ENCODE assay signal across 15 cellular contexts in the genomic region with DNA sequence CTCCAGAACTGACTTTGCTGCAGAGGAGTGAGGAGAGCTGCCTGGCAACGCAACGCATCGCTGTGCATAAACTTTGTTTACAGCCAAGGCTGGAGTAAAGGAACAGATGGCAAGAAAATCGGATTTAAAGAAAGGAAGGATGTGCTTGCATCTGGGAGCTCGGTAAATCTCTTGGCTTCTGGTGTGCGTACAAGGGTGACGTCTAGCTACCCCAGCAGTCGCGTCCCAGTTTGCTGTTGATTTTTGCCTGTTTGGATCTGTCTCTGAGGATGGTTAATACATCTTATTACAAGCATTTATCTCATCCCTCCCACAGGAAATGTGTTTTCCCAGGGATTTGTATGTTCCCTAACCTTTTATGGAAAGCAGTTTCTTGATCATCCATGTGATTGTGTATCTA.
DNase-seq lines count a peak whose midpoint lies in the region; ATAC-seq and TF ChIP-seq lines count a peak whose summit lies in the region.
"Had no signal": no experiment of that assay in that cellular context is flagged by ENCODE, and none has a peak within 500 bp of the region (broad histone marks: within the 10 kb centered on the region; RNA-seq: fewer than 3 reads in every experiment).

No MANE protein-coding gene starts in this region.

- H3K27ac Mint-ChIP-seq in HFFc6, result peak overlapping the region; percentile 96

- peaks cover 72% of the 10 kb centered on the region for H3K4me1 Mint-ChIP-seq in HFFc6 (ENCODE audit: low read depth)

- peak overlapping the region; percentile 23 for H3K4me3 ChIP-seq in WERI-Rb-1 (ENCODE audit: low read depth, low read length)
- no peak overlapping the region for H3K4me3 ChIP-seq in left ventricle myocardium inferior
- H3K4me3 ChIP-seq: upper lobe of left lung had no signal

- H3K36me3 Mint-ChIP-seq in HFFc6 (ENCODE audit: low read depth), result peaks cover 5% of the 10 kb centered on the region; the same call in 1 of the 2 replicates

- intact Hi-C loops in left ventricle myocardium inferior (cut with micrococcal nuclease) (no loop called here), sciatic nerve (cut with DNase I) (no loop called here)

- H3K4me3 Mint-ChIP-seq in HFFc6, result peak overlapping the region; percentile 38; the same call in 1 of the 2 replicates

- TF ChIP-seq CTCF in HFFc6 (IDR thresholded peaks at IDR 0.05), result no peak
- no peak for TF ChIP-seq CTCF in WERI-Rb-1 (IDR thresholded peaks at IDR 0.05; ENCODE audit: low read depth, low read length)
- TF ChIP-seq CTCF in left ventricle myocardium inferior (IDR thresholded peaks at IDR 0.05; ENCODE audit: borderline replicate concordance), result no peak

- peaks cover 5% of the 10 kb centered on the region for H3K4me1 ChIP-seq in left ventricle myocardium inferior
- H3K4me1 ChIP-seq: BE2C, upper lobe of left lung had no signal

- H3K27ac ChIP-seq in WERI-Rb-1, result peak overlapping the region; percentile 87
- H3K27ac ChIP-seq in left ventricle myocardium inferior (replicated peaks), result peak overlapping the region; percentile 61
- H3K27ac ChIP-seq: epithelial cell of prostate, upper lobe of left lung had no signal

- H3K36me3 ChIP-seq in WERI-Rb-1 (no peaks in the 10 kb centered on the region), left ventricle myocardium inferior (no peaks in the 10 kb centered on the region)
- H3K36me3 ChIP-seq: BE2C, upper lobe of left lung had no signal

- H3K27me3 ChIP-seq in WERI-Rb-1 (ENCODE audit: insufficient read depth, low read depth, severe bottlenecking) (no peaks in the 10 kb centered on the region), left ventricle myocardium inferior (ENCODE audit: low read depth) (no peaks in the 10 kb centered on the region)
- H3K27me3 ChIP-seq: upper lobe of left lung had no signal

- no peaks in the 10 kb centered on the region for H3K27me3 Mint-ChIP-seq in HFFc6 (ENCODE audit: insufficient read depth)

- peak; percentile 64 for ATAC-seq in sciatic nerve
- ATAC-seq in GM19395 (IDR thresholded peaks at IDR 0.05; ENCODE audit: unreplicated experiment), result no peak

- H3K9me3 ChIP-seq in WERI-Rb-1 (ENCODE audit: severe bottlenecking) (no peaks in the 10 kb centered on the region), left ventricle myocardium inferior (replicated peaks) (no peaks in the 10 kb centered on the region)
- H3K9me3 ChIP-seq: BE2C, upper lobe of left lung had no signal

- no peak for DNase-seq in HFFc6
- DNase-seq in WERI-Rb-1, result peak; percentile 94
- DNase-seq in left ventricle myocardium inferior, result no peak
- DNase-seq in sciatic nerve (ENCODE audit: low spot score), result no peak
- DNase-seq in islet precursor cell, result no peak
- DNase-seq in dermis blood vessel endothelial cell, result no peak
- DNase-seq: activated CD4-positive, CD25-positive, alpha-beta regulatory T cell treated with anti-CD3 and anti-CD28 coated beads, Interleukin-2, amount 50 U/mL, for 72 hours; BE2C; mesendoderm; NCI-H1092; stimulated activated CD4-positive, alpha-beta T cell treated with anti-CD3 and anti-CD28 coated beads, Interleukin-2, amount 100 ng/mL, for 24 hours; stimulated activated CD8-positive, alpha-beta memory T cell treated with anti-CD3 and anti-CD28 coated beads, Interleukin-4, amount 100 ng/mL, for 48 hours; upper lobe of left lung had no signal

- no peaks in the 10 kb centered on the region for H3K9me3 Mint-ChIP-seq in HFFc6
